8 cellular contexts compared by ENCODE assay signal in the genomic region with DNA sequence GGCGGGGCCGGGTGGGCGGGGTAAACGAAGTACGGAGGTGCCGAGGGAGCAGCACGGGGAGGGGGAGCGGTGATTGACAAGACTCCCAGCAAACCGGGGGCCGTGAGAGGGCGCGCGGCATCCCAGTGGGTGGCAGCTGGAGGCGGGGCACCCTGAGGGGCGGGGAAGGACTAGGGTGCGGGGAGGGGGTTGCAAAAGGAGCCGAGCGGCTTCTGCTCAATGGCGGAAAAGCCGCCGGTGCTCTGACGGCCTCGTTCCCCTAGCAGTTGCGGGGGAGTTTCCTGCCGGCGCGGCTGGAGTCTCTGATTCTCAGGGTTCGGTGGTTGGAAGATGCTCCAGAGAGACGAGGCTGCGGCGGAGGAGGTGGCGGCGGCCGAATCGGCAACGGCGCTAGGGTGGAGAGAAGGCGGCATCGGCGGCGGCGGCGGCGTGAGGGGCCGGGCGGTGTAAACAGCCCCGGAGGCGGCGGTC. TPM values are rescaled to one million over a fixed set of nuclear protein-coding genes. Genes with fewer than 3 reads are reported as not detected.
DNase-seq lines count a peak whose midpoint lies in the region; TF ChIP-seq lines count a peak whose summit lies in the region.

A gene (plus strand): TSS at position 192 of the 471 bp plus-strand sequence. CDS start 32,325 bp downstream, outside the sequence.

- H3K36me3 ChIP-seq in PC-9 (ENCODE audit: low read depth), result no peaks in the 10 kb centered on the region; the same call in 1 of the 2 replicates

- peaks cover 4% of the 10 kb centered on the region; the same call in 1 of the 2 replicates for H3K27me3 Mint-ChIP-seq in HFFc6 (ENCODE audit: insufficient read depth)

- H4K20me1 ChIP-seq in PC-9 (ENCODE audit: insufficient read depth), result peaks cover 32% of the 10 kb centered on the region

- peak within 1 kb of the TSS; percentile 99 for H3K27ac Mint-ChIP-seq in HFFc6

- POLR2A ChIA-PET in PC-9 (lab: Charles Lee; ENCODE audit: unreplicated experiment), result interaction anchor here (0.6 to 0.9 kb wide), 7 partner anchors 9 to 545 kb away, joined by 3 to 30 read pairs (median 7); no protein-coding TSS in a partner anchor

- H3K27ac ChIP-seq in PC-9, result peak within 1 kb of the TSS; percentile 84

- H3K4me3 ChIP-seq in GM08714 (ENCODE audit: low read length), result peak within 1 kb of the TSS; percentile 83
- peak within 1 kb of the TSS; percentile 69 for H3K4me3 ChIP-seq in PC-9
- H3K4me3 ChIP-seq in retinal pigment epithelial cell (ENCODE audit: low read length), result peak within 1 kb of the TSS; percentile 83

- peak within 1 kb of the TSS; percentile 96 for H3K4me3 Mint-ChIP-seq in HFFc6

- no peaks in the 10 kb centered on the region for H3K9me2 ChIP-seq in PC-9 (ENCODE audit: insufficient read depth)

- H3K36me3 Mint-ChIP-seq in HFFc6 (ENCODE audit: low read depth), result peaks cover 16% of the 10 kb centered on the region

- H3K4me1 ChIP-seq in PC-9 (replicated peaks; ENCODE audit: insufficient read depth), result peaks cover 33% of the 10 kb centered on the region

- CTCF ChIA-PET in PC-9 (lab: Charles Lee), result no interaction called here

- peaks cover 35% of the 10 kb centered on the region for H3K4me1 Mint-ChIP-seq in HFFc6 (ENCODE audit: low read depth)

- DNase-seq in HFFc6 (no peak), PC-9 (peak in 1 of 2 experiments; percentile 99), cardiac septum (ENCODE audit: low spot score) (peak; percentile 100), retinal pigment epithelial cell (ENCODE audit: low read depth) (no peak), iPS-NIHi11 (ENCODE audit: low spot score) (no peak), HuH-7 (ENCODE audit: low spot score) (no peak)
- DNase-seq in activated naive CD4-positive, alpha-beta T cell (lab: John Stamatoyannopoulos, UW), result peak; percentile 99 to 100 (median 99)

- BruUV-seq in PC-9 (replicated peaks; lab: Mats Ljungman, UMichigan), result no TSS peak

- peaks cover 10% of the 10 kb centered on the region; the same call in 1 of the 2 replicates for H3F3A ChIP-seq in PC-9 (ENCODE audit: insufficient read depth, low read depth)

- H3K27me3 ChIP-seq in PC-9 (ENCODE audit: insufficient read depth, low read depth), result no peaks in the 10 kb centered on the region

- peak within 1 kb of the TSS; percentile 95 for H3K4me2 ChIP-seq in PC-9

- peaks cover 49% of the 10 kb centered on the region for H3K79me2 ChIP-seq in PC-9 (ENCODE audit: low read depth)

- TF ChIP-seq CTCF in HFFc6 (IDR thresholded peaks at IDR 0.05) (no peak), PC-9 (conservative IDR thresholded peaks at IDR 0.05) (no peak), retinal pigment epithelial cell (conservative IDR thresholded peaks at IDR 0.05; ENCODE audit: low read depth, low read length) (no peak)

- no peaks in the 10 kb centered on the region for H3K9me3 ChIP-seq in PC-9 (ENCODE audit: insufficient read depth, low read depth)

- peaks cover 6% of the 10 kb centered on the region for H3K9me3 Mint-ChIP-seq in HFFc6

- intact Hi-C loops in PC-9 (cut with micrococcal nuclease; ENCODE audit: unreplicated experiment), result loop anchor here (1.0 kb wide), 2 partner anchors 68 to 81 kb away; no protein-coding TSS in a partner anchor
- intact Hi-C loops in cardiac septum (cut with DNase I), result loop anchor here (5.0 kb wide), 3 partner anchors 66 to 194 kb away; a partner anchor contains a TSS

- peak within 1 kb of the TSS; percentile 85 for H2AFZ ChIP-seq in PC-9

RNA-seq across cellular contexts. Expression of the gene that starts here (rescaled TPM):
- total RNA-seq in HFFc6 (2021; fragmentation: NEBNext Ultra II Directional; extraction: Animal tissue kit (Norgen Biotek cat#: 25700)), result 10 to 100 TPM; 22.8 to 31.6 (median 27.1) TPM
- 42.3 and 45.0 TPM in 2 replicates for total RNA-seq in PC-9 (2021)
- 68.4 TPM for total RNA-seq in cardiac septum

Comparison
In these comparisons a context has a peak if more than half of its experiments do, and no peak if none do; other contexts are left out.
1. DNase-seq: peak in activated naive CD4-positive, alpha-beta T cell (4 of 4) and cardiac septum (single experiment); none in HFFc6 (single experiment), retinal pigment epithelial cell (single experiment), iPS-NIHi11 (single experiment) and HuH-7 (single experiment).
2. Peak in every context shown above with its lines, with median percentiles within 50 percentile points of each other: H3K4me3 ChIP-seq.